21 cellular contexts compared by ENCODE assay signal in the genomic region with DNA sequence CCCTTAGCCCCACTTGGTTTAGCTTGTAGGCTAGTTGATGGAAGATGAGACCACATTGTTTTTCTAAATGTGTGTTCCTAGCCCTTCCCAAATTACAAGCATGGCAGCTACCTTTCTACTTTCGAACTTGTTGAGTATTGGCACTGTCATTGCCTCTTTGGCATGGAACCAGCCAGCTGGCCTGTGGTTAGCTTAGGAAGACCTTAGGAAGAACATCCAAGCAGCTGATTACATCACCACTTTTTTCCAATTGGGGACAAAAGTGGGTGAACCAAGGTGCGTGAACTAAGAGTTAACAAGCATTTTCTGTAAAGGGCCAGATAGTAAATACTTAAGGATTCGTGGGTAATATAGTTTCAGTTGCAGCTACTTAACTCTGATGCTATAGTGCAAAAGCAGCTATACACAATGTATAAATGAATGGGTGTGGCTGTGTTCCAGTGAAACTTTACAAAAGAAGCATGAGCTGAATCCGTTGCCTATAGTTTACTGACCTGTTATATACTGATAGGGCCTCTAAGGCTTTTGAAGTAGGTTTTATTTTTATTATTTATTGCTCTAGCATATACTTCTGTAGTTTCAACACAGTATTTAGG. TPM values are rescaled to one million over a fixed set of nuclear protein-coding genes. Genes with fewer than 3 reads are reported as not detected.
DNase-seq lines count a peak whose midpoint lies in the region; ATAC-seq and TF ChIP-seq lines count a peak whose summit lies in the region.
"Had no signal": no experiment of that assay in that cellular context is flagged by ENCODE, and none has a peak within 500 bp of the region (broad histone marks: within the 10 kb centered on the region; RNA-seq: fewer than 3 reads in every experiment).

No MANE protein-coding gene starts in this region.

- peaks cover 3% of the 10 kb centered on the region for H3K27me3 Mint-ChIP-seq in GM23338 (ENCODE audit: insufficient read depth, low read depth, poor library complexity)

- no TSS peak for BruUV-seq in OCI-LY7 (replicated peaks; lab: Mats Ljungman, UMichigan)

- intact Hi-C loops in OCI-LY7 (cut with micrococcal nuclease; ENCODE audit: unreplicated experiment), result no loop called here
- intact Hi-C loops in colonic mucosa (cut with DNase I), result no loop called here

- ATAC-seq in GM18907 (IDR thresholded peaks at IDR 0.05; ENCODE audit: unreplicated experiment) (peak; percentile 9), GM23338 (no peak)
- ATAC-seq: activated naive CD4-positive, alpha-beta T cell treated with anti-CD3 and anti-CD28 coated beads, Interleukin-2, amount 50 U/mL, for 72 hours had no signal

- TF ChIP-seq CTCF in GM23338 (conservative IDR thresholded peaks at IDR 0.05; ENCODE audit: low read depth in 2 of 2) (no peak), OCI-LY7 (conservative IDR thresholded peaks at IDR 0.05; ENCODE audit: low read length) (no peak), colonic mucosa (IDR thresholded peaks at IDR 0.05) (no peak)

- no peaks in the 10 kb centered on the region; the same call in 1 of the 2 replicates for H3K4me1 ChIP-seq in GM23338 (ENCODE audit: insufficient read depth)
- peaks cover 80% of the 10 kb centered on the region for H3K4me1 ChIP-seq in OCI-LY7 (ENCODE audit: insufficient read depth, low read length, poor library complexity, severe bottlenecking)
- H3K4me1 ChIP-seq in colonic mucosa, result no peaks in the 10 kb centered on the region

- H3K27ac ChIP-seq in GM23338 (ENCODE audit: low read depth) (0 out of 2 replicates have a peak overlapping the region, but pooled peaks have one; percentile 45), OCI-LY7 (ENCODE audit: low read depth, low read length, poor library complexity, severe bottlenecking) (peak overlapping the region; percentile 83), colonic mucosa (no peak overlapping the region)
- H3K27ac ChIP-seq: ascending aorta, WERI-Rb-1 had no signal

- H3K27me3 ChIP-seq in GM23338 (ENCODE audit: insufficient read depth) (no peaks in the 10 kb centered on the region), colonic mucosa (no peaks in the 10 kb centered on the region)
- H3K27me3 ChIP-seq: ascending aorta had no signal

- H3K9me2 ChIP-seq in GM23338 (ENCODE audit: insufficient read depth), result no peaks in the 10 kb centered on the region
- no peaks in the 10 kb centered on the region for H3K9me2 ChIP-seq in OCI-LY7 (ENCODE audit: insufficient read depth, low read length)

- no peak overlapping the region for H3K27ac Mint-ChIP-seq in GM23338

- no peaks in the 10 kb centered on the region; the same call in 1 of the 2 replicates for H3K36me3 ChIP-seq in GM23338 (ENCODE audit: insufficient read depth)
- peaks cover 60% of the 10 kb centered on the region for H3K36me3 ChIP-seq in OCI-LY7 (ENCODE audit: insufficient read depth, low read length)
- no peaks in the 10 kb centered on the region for H3K36me3 ChIP-seq in colonic mucosa

- H3K79me2 ChIP-seq in GM23338 (replicated peaks; ENCODE audit: insufficient read depth) (peaks cover 98% of the 10 kb centered on the region), OCI-LY7 (ENCODE audit: insufficient read depth, low read depth, low read length) (peaks cover 97% of the 10 kb centered on the region)

- H3K4me3 ChIP-seq in GM23338, result no peak overlapping the region
- H3K4me3 ChIP-seq in OCI-LY7 (ENCODE audit: low read depth, low read length, poor library complexity, severe bottlenecking), result peak overlapping the region; percentile 49
- H3K4me3 ChIP-seq in colonic mucosa, result no peak overlapping the region
- H3K4me3 ChIP-seq: ascending aorta had no signal

- peaks cover 15% of the 10 kb centered on the region for H3K4me1 Mint-ChIP-seq in GM23338

- H3K9ac ChIP-seq in colonic mucosa (ENCODE audit: low read depth in 2 of 2, low read length in 2 of 2), result no peak overlapping the region

- no peaks in the 10 kb centered on the region for H3K9me3 Mint-ChIP-seq in GM23338
- H3K9me3 Mint-ChIP-seq: activated naive CD4-positive, alpha-beta T cell treated with anti-CD3 and anti-CD28 coated beads, Interleukin-2, amount 50 U/mL, for 72 hours had no signal

- CTCF ChIA-PET in OCI-LY7 (lab: Charles Lee; ENCODE audit: unreplicated experiment), result interaction anchor here (0.5 to 1.1 kb wide), 3 partner anchors 10 to 314 kb away, joined by 3 to 4 read pairs (median 4); no protein-coding TSS in a partner anchor

- H3K9me3 ChIP-seq in OCI-LY7 (ENCODE audit: low read length) (no peaks in the 10 kb centered on the region), colonic mucosa (no peaks in the 10 kb centered on the region)
- H3K9me3 ChIP-seq: ascending aorta had no signal

- H3F3A ChIP-seq in GM23338 (replicated peaks; ENCODE audit: low read depth), result 0 out of 2 replicates have a peak, but pooled peaks cover 5% of the 10 kb centered on the region

- DNase-seq in GM23338 (ENCODE audit: low spot score) (no peak), OCI-LY7 (ENCODE audit: low spot score) (no peak), mesenteric fat pad (ENCODE audit: low spot score) (peak; percentile 51), colonic mucosa (no peak), NCI-H2029 (lab: John Stamatoyannopoulos, UW) (no peak), NCI-H774 (lab: John Stamatoyannopoulos, UW) (no peak), SHP77 treated with DMSO at 0.1 percent for 48 hours (lab: John Stamatoyannopoulos, UW) (no peak)
- DNase-seq: activated CD4-positive, alpha-beta T cell treated with anti-CD3 and anti-CD28 coated beads, Interleukin-2, amount 50 U/mL, for 1 hour; C1 segment of cervical spinal cord; Calu3; central memory CD4-positive, alpha-beta T cell; H7; KG1; NCI-H187; stimulated activated CD8-positive, alpha-beta memory T cell treated with anti-CD3 and anti-CD28 coated beads, Interleukin-4, amount 100 ng/mL, for 48 hours; T-helper 9 cell; trophoblast cell; WERI-Rb-1 had no signal

- H4K20me1 ChIP-seq in GM23338 (replicated peaks; ENCODE audit: insufficient read depth), result peaks cover 47% of the 10 kb centered on the region
- H4K20me1 ChIP-seq in OCI-LY7 (ENCODE audit: insufficient read depth, low read length), result no peaks in the 10 kb centered on the region

- H2AFZ ChIP-seq in GM23338 (no peak overlapping the region), OCI-LY7 (ENCODE audit: low read length) (no peak overlapping the region; the same call in 1 of the 2 replicates)

- H3K4me3 Mint-ChIP-seq in GM23338, result no peak overlapping the region

- H3K4me2 ChIP-seq in GM23338, result no peak overlapping the region
- H3K4me2 ChIP-seq in OCI-LY7 (ENCODE audit: low read length), result peak overlapping the region; percentile 78

- H3K36me3 Mint-ChIP-seq in GM23338 (ENCODE audit: low read depth), result peaks cover 16% of the 10 kb centered on the region

- POLR2A ChIA-PET in OCI-LY7 (lab: Charles Lee), result interaction anchor here (0.6 to 2.9 kb wide), 10 partner anchors 8 to 1011 kb away, joined by 3 to 11 read pairs (median 4); partner anchors contain the start of genes KIF9 and KLHL18

TF ChIP-seq in GM23338, 12 proteins besides CTCF, POLR2A, EP300 and RAD21 (continues in another document):
- TF ChIP-seq STAT1 (IDR thresholded peaks at IDR 0.05; ENCODE audit: unreplicated experiment), result no peak
- TF ChIP-seq ZNF331 (CRISPR knock-in tag; IDR thresholded peaks at IDR 0.05; ENCODE audit: low read depth), result no peak
- TF ChIP-seq, protein P1, sequence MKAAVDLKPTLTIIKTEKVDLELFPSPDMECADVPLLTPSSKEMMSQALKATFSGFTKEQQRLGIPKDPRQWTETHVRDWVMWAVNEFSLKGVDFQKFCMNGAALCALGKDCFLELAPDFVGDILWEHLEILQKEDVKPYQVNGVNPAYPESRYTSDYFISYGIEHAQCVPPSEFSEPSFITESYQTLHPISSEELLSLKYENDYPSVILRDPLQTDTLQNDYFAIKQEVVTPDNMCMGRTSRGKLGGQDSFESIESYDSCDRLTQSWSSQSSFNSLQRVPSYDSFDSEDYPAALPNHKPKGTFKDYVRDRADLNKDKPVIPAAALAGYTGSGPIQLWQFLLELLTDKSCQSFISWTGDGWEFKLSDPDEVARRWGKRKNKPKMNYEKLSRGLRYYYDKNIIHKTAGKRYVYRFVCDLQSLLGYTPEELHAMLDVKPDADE (IDR thresholded peaks at IDR 0.05), result no peak
- no peak for TF ChIP-seq EZH2 (IDR thresholded peaks at IDR 0.05; ENCODE audit: low read depth, unreplicated experiment)
- no peak for TF ChIP-seq CREB1 (CRISPR knock-in tag; IDR thresholded peaks at IDR 0.05; ENCODE audit: low read depth)
- TF ChIP-seq NANOG (IDR thresholded peaks at IDR 0.05; ENCODE audit: borderline replicate concordance), result no peak
- no peak for TF ChIP-seq ZNF114 (CRISPR knock-in tag; IDR thresholded peaks at IDR 0.05)
- no peak for TF ChIP-seq POLR2AphosphoS5 (IDR thresholded peaks at IDR 0.05; ENCODE audit: low read depth)

RNA-seq across cellular contexts. Expression of gene KLHL18, which starts 8.5 kb away (rescaled TPM):
- total RNA-seq in GM23338 (2014; rRNA removed; shearing (Covaris generic)), result 16.8 and 18.1 TPM in 2 replicates
- polyA plus RNA-seq in GM23338 (2016; fragmentation: Nextera tagmentation; extraction: Ambion mirVana), result 11.3 and 13.9 TPM in 2 replicates
- 11.8 and 13.1 TPM in 2 replicates for total RNA-seq in OCI-LY7 (2014; rRNA removed; shearing (Covaris generic))
- total RNA-seq in OCI-LY7 (2022), result 28.6 and 35.2 TPM in 2 replicates
- total RNA-seq in mesenteric fat pad, result 33.7 TPM
- 10 to 100 TPM; 22.3 to 31.6 TPM for total RNA-seq in colonic mucosa

RNA-seq across cellular contexts. Expression of gene KIF9, which starts 8.7 kb away (rescaled TPM):
- 4.1 and 14.0 TPM in 2 replicates for total RNA-seq in GM23338 (2014; rRNA removed; shearing (Covaris generic))
- 10.3 and 12.6 TPM in 2 replicates for polyA plus RNA-seq in GM23338 (2016; fragmentation: Nextera tagmentation; extraction: Ambion mirVana)
- 4.7 and 11.7 TPM in 2 replicates for total RNA-seq in OCI-LY7 (2014; rRNA removed; shearing (Covaris generic))
- total RNA-seq in OCI-LY7 (2022) (10.1 and 11.0 TPM in 2 replicates), mesenteric fat pad (4.9 TPM), colonic mucosa (10 to 100 TPM in 1 of 2 donors, 1 to 10 TPM in 1; 5.3 to 13.4 TPM)
- total RNA-seq: ascending aorta had no signal
